29 cellular contexts compared by ENCODE assay signal in genomic region chr6:38348366-38348765, GRCh38.
"Had no signal": no experiment of that assay in that cellular context is flagged by ENCODE, and none has a peak within 500 bp of the region (broad histone marks: within the 10 kb centered on the region; RNA-seq: fewer than 3 reads in every experiment).

No MANE protein-coding gene starts in this region.

- H3K27me3 ChIP-seq: brain microvascular endothelial cell, cardiac muscle cell, SJCRH30 had no signal

- H3K36me3 ChIP-seq: brain microvascular endothelial cell, cardiac muscle cell, SJCRH30 had no signal

- H3K4me3 ChIP-seq: cardiac muscle cell, K562, SJCRH30 had no signal

- H3K9me3 ChIP-seq: SJCRH30 had no signal

- H3K27ac ChIP-seq: brain microvascular endothelial cell, cardiac muscle cell, RWPE1, SJCRH30 had no signal

- DNase-seq: activated CD4-positive, alpha-beta memory T cell treated with anti-CD3 and anti-CD28 coated beads for 36 hours; activated CD4-positive, alpha-beta T cell treated with anti-CD3 and anti-CD28 coated beads, Interleukin-2, amount 10 ng/mL, durations not matched to agents 7 days and 5 days; activated CD4-positive, CD25-positive, alpha-beta regulatory T cell; activated CD8-positive, alpha-beta memory T cell treated with anti-CD3 and anti-CD28 coated beads for 24 hours; activated gamma-delta T cell treated with Interleukin-2 at 50 U/mL for 16 hours; activated naive CD4-positive, alpha-beta T cell treated with anti-CD3 and anti-CD28 coated beads, Interleukin-2, amount 10 ng/mL, durations not matched to agents 7 days and 5 days; activated naive CD8-positive, alpha-beta T cell treated with anti-CD3 and anti-CD28 coated beads for 36 hours; activated T-cell treated with anti-CD3 and anti-CD28 coated beads for 4 hours; activated T-cell treated with anti-CD3 and anti-CD28 coated beads, Interleukin-2, amount 50 U/mL, for 72 hours; anterior cingulate cortex; brain microvascular endothelial cell; Karpas-422; MM.1S; NCI-H1105; NCI-H1436; NCI-H1694 treated with DMSO at 0.1 percent for 48 hours; NCI-H2081; NCI-H2171; NCI-H2227 treated with DMSO at 0.1 percent for 48 hours; NCI-H446 treated with DMSO at 0.1 percent for 48 hours; NCI-H526; NCI-H82; Right ventricle myocardium superior; T-helper 17 cell; T-helper 9 cell had no signal
